ENCODE assay signal across 8 cellular contexts in the genomic region with DNA sequence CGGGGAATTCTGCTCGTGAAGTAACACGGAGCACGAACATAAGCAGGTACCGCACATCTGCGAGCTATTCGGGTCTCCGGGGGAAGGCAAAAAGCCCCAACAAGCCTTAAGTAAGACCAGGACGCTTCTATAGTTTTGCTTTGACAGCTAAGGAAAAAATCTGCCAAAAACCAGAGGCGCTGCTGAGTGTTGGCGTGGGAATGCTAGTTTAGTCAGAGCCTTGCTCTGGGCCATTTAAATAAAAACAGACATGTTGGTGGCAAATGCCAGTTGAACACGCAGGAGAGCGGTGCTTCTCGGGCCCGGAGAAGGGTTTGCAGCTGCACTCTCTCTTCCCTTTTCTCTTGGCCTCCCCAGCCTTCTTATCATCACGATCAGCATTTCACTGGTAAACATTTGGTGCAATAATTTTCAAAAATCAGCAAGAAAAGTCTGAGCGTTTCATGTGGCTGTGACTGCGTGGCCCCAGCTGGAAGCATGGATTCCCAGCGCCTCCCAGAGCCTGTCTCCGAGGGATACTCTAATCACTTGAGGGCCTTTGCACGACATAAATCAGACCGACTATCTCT. TPM values are rescaled to one million over a fixed set of nuclear protein-coding genes. Genes with fewer than 3 reads are reported as not detected.
A peak's percentile ranks its signal among the peaks of the same experiment; 100 is the strongest.
DNase-seq lines count a peak whose midpoint lies in the region; ATAC-seq and TF ChIP-seq lines count a peak whose summit lies in the region.

No MANE protein-coding gene starts in this region.

- H3K4me1 ChIP-seq in HEK293 (ENCODE audit: control insufficient read depth, insufficient read depth, low read length), result peaks cover 7% of the 10 kb centered on the region

- intact Hi-C loops in natural killer cell (cut with micrococcal nuclease), result no loop called here

- H3K9me3 Mint-ChIP-seq in natural killer cell, result no peaks in the 10 kb centered on the region

- peaks cover 0 to 4% of the 10 kb centered on the region in 2 donors for H3K27me3 Mint-ChIP-seq in natural killer cell (ENCODE audit: low read depth in 2 of 2)

- ATAC-seq in natural killer cell (no peak), GM19455 (IDR thresholded peaks at IDR 0.05; ENCODE audit: unreplicated experiment) (no peak)

- no peak overlapping the region for H3K4me3 ChIP-seq in AG04450 (ENCODE audit: low read depth, low read length)
- no peak overlapping the region for H3K4me3 ChIP-seq in HEK293 (ENCODE audit: low read depth, low read length)

- H3K9me3 ChIP-seq in AG04450 (ENCODE audit: control insufficient read depth, insufficient read depth, low read length) (no peaks in the 10 kb centered on the region; the same call in 1 of the 2 replicates), HEK293 (ENCODE audit: control insufficient read depth, insufficient read depth, low read depth, low read length) (no peaks in the 10 kb centered on the region)

- no peaks in the 10 kb centered on the region for H3K36me3 ChIP-seq in HEK293 (ENCODE audit: control insufficient read depth in 2 of 2, insufficient read depth in 1 of 2, low read length in 2 of 2)

- CTCF ChIA-PET in AG04450 (lab: Charles Lee) (interaction anchor here (0.6 kb wide), 1 partner anchor 66 kb away, joined by 3 read pairs; no protein-coding TSS in a partner anchor), HEK293 (lab: Yijun Ruan, JAX) (interaction anchor here (0.6 to 1.0 kb wide), 4 partner anchors 18 to 477 kb away, joined by 3 to 4 read pairs (median 3); no protein-coding TSS in a partner anchor)

- H3K27me3 ChIP-seq in AG04450 (ENCODE audit: control insufficient read depth, insufficient read depth, low read length), result no peaks in the 10 kb centered on the region

- H3K36me3 Mint-ChIP-seq in natural killer cell, result no peaks in the 10 kb centered on the region

- H3K27ac Mint-ChIP-seq in natural killer cell, result no peak overlapping the region

- TF ChIP-seq CTCF in AG04450 (IDR thresholded peaks at IDR 0.05; ENCODE audit: low read depth, low read length), result no peak
- no peak for TF ChIP-seq CTCF in HEK293 (tag by site-specific recombination; IDR thresholded peaks at IDR 0.05)
- TF ChIP-seq CTCF in natural killer cell (IDR thresholded peaks at IDR 0.05), result no peak

- peak overlapping the region; percentile 78 for H3K27ac ChIP-seq in AG04450 (ENCODE audit: low read depth, low read length)
- H3K27ac ChIP-seq in HEK293 (ENCODE audit: extremely low read depth, low read depth, low read length), result no peak overlapping the region

- peaks cover 0 to 7% of the 10 kb centered on the region in 2 donors for H3K4me1 Mint-ChIP-seq in natural killer cell

- no peak overlapping the region for H3K4me3 Mint-ChIP-seq in natural killer cell

- POLR2A ChIA-PET in AG04450 (lab: Yijun Ruan, JAX), result interaction anchor here (1.1 kb wide), 1 partner anchor 75 kb away, joined by 4 read pairs; no protein-coding TSS in a partner anchor
- POLR2A ChIA-PET in HEK293 (lab: Yijun Ruan, JAX), result interaction anchor here (1.2 kb wide), 1 partner anchor 189 kb away, joined by 3 read pairs; no protein-coding TSS in a partner anchor

- DNase-seq in AG04450 (ENCODE audit: low read depth, low spot score), result peak; percentile 32
- peak; percentile 71 for DNase-seq in astrocyte of the hippocampus (ENCODE audit: low read depth, low spot score)
- DNase-seq in medulla oblongata (ENCODE audit: extremely low spot score), result peak; percentile 55
- no peak for DNase-seq in activated CD8-positive, alpha-beta memory T cell treated with anti-CD3 and anti-CD28 coated beads, Interleukin-2, amount 50 U/mL, for 48 hours
- no peak for DNase-seq in A172 (ENCODE audit: low spot score)
- DNase-seq in natural killer cell, result no peak

TF ChIP-seq in HEK293, 187 proteins besides CTCF, POLR2A, EP300 and RAD21:
- TF ChIP-seq ZNF37A (tag by site-specific recombination; IDR thresholded peaks at IDR 0.05) (no peak), ZIC2 (tag by site-specific recombination; IDR thresholded peaks at IDR 0.05) (peak; percentile 74), IKZF3 (tag by site-specific recombination; IDR thresholded peaks at IDR 0.05) (0 out of 2 replicates have a peak, but pooled peaks have one; percentile 35)

RNA-seq across cellular contexts. Expression of gene NOTCH1, which starts 6.4 kb away (rescaled TPM):
- polyA plus RNA-seq in AG04450 (2011; rRNA removed), result 0.89 and 1.7 TPM in 2 replicates
- 2.9 TPM in 2 replicates for polyA minus RNA-seq in AG04450 (2011; rRNA and poly(A)+ RNA removed)
- total RNA-seq in A172 (2014; rRNA removed; shearing (Covaris generic)), result 22.2 and 23.3 TPM in 2 replicates
- 100 to 1,000 TPM; 126 to 228 (median 192) TPM for total RNA-seq in natural killer cell

Comparison
In these comparisons a context has a peak if more than half of its experiments do, and no peak if none do; other contexts are left out.
1. DNase-seq: peak in AG04450 (single experiment), astrocyte of the hippocampus (single experiment) and medulla oblongata (single experiment); none in activated CD8-positive, alpha-beta memory T cell treated with anti-CD3 and anti-CD28 coated beads, Interleukin-2, amount 50 U/mL, for 48 hours (single experiment), A172 (single experiment) and natural killer cell (single experiment).